ENCODE assay signal across 8 cellular contexts in the genomic region with DNA sequence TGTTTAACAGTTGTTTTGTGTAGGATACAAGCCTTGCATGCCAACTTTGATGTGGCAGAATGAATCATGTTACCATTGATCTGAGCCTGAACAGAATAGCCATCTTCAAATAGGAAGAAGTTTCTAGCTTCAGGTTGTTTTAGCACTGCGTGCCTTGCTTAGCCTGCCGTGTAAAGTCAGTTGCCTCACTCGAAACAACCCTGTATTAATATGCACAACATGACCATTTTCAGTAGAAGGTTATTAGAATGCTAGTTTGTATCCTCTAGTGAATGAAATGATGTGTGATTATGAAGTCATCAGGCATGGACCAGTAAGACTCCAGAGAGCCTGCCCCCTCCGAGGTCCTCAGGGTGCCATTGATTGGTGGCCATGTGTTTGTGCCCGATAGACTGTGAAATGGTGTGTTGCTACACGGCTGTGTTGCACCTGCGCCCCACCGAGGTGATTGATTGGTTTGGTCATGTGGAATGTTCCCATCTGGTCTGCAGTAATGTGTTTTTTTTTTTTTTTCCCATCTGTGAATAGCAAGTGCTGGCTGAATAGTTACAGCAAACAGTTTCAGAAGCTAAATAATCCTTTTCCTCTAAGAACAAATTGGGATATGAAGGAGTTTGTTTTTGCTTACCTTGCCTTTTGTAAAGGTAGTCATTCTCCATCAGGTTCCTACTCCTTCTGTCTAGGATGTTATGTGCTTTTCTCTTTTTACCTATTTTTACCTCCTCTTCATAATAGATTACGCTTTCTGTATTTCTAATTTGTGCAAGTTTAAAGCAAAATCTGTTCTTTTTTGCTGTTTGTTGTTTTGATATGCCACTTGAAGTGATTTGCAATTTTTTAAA.
DNase-seq lines count a peak whose midpoint lies in the region; ATAC-seq and TF ChIP-seq lines count a peak whose summit lies in the region.

No MANE protein-coding gene starts in this region.

- no peaks in the 10 kb centered on the region for H3K36me3 ChIP-seq in neural cell (ENCODE audit: insufficient read depth, low read length)

- peak; percentile 14 for TF ChIP-seq RAD21 in neural cell (conservative IDR thresholded peaks at IDR 0.05)

- TF ChIP-seq CTCF in neural cell (IDR thresholded peaks at IDR 0.05; ENCODE audit: poor library complexity, severe bottlenecking) (peak; percentile 17), foreskin keratinocyte (conservative IDR thresholded peaks at IDR 0.05) (no peak)

- H3K4me3 ChIP-seq in neural cell (ENCODE audit: low read length) = peak overlapping the region; percentile 42

- H3K27ac ChIP-seq in angular gyrus (ENCODE audit: low read depth, low read length) (peak overlapping the region; percentile 45), neural cell (ENCODE audit: low read length) (peak overlapping the region; percentile 44), foreskin keratinocyte (no peak overlapping the region)

- H3K79me2 ChIP-seq in neural cell (replicated peaks; ENCODE audit: insufficient read depth, low read length) = no peaks in the 10 kb centered on the region

- H3K9me3 ChIP-seq in neural cell (ENCODE audit: low read length) = no peaks in the 10 kb centered on the region

- H3K27ac Mint-ChIP-seq in activated CD8-positive, alpha-beta memory T cell treated with anti-CD3 and anti-CD28 coated beads, Interleukin-2, amount 10 ng/mL, durations not matched to agents 7 days and 5 days = no peak overlapping the region

- peak overlapping the region; percentile 21 for H3K4me2 ChIP-seq in neural cell (ENCODE audit: low read length)

- H3K4me1 Mint-ChIP-seq in activated CD8-positive, alpha-beta memory T cell treated with anti-CD3 and anti-CD28 coated beads, Interleukin-2, amount 10 ng/mL, durations not matched to agents 7 days and 5 days = peaks cover 56% of the 10 kb centered on the region

- no peak overlapping the region for H2AFZ ChIP-seq in neural cell (ENCODE audit: low read depth, low read length)

- no peaks in the 10 kb centered on the region for H3F3A ChIP-seq in neural cell (ENCODE audit: insufficient read depth, low read length, poor library complexity, severe bottlenecking)

- ATAC-seq in foreskin keratinocyte (no peak), HG03095 (IDR thresholded peaks at IDR 0.05; ENCODE audit: unreplicated experiment) (no peak)
- ATAC-seq in activated CD8-positive, alpha-beta memory T cell treated with anti-CD3 and anti-CD28 coated beads, Interleukin-2, amount 10 ng/mL, durations not matched to agents 7 days and 5 days = no peak

- CTCF ChIA-PET in activated CD8-positive, alpha-beta memory T cell treated with anti-CD3 and anti-CD28 coated beads, Interleukin-2, amount 10 ng/mL, durations not matched to agents 7 days and 5 days (lab: Charles Lee) = no interaction called here

- H3K27me3 ChIP-seq in neural cell (ENCODE audit: insufficient read depth, low read depth, low read length) = no peaks in the 10 kb centered on the region
- no peaks in the 10 kb centered on the region for H3K27me3 ChIP-seq in foreskin keratinocyte

- H3K9ac ChIP-seq in neural cell (ENCODE audit: low read length) = no peak overlapping the region

- H3K9me2 ChIP-seq in neural cell (ENCODE audit: insufficient read depth, low read length) = no peaks in the 10 kb centered on the region

- DNase-seq in GM19238 (ENCODE audit: insufficient read length, low spot score) (peak; percentile 7), NCI-H1694 (lab: John Stamatoyannopoulos, UW) (peak; percentile 93), foreskin keratinocyte (no peak), CD1c-positive myeloid dendritic cell (ENCODE audit: extremely low spot score) (no peak)
- no peak for DNase-seq in activated CD8-positive, alpha-beta memory T cell treated with anti-CD3 and anti-CD28 coated beads, Interleukin-2, amount 10 ng/mL, durations not matched to agents 7 days and 5 days

- no peak for TF ChIP-seq EP300 in neural cell (conservative IDR thresholded peaks at IDR 0.05; ENCODE audit: poor library complexity, severe bottlenecking)

- H3K9me3 Mint-ChIP-seq in activated CD8-positive, alpha-beta memory T cell treated with anti-CD3 and anti-CD28 coated beads, Interleukin-2, amount 10 ng/mL, durations not matched to agents 7 days and 5 days (ENCODE audit: low read depth) = no peaks in the 10 kb centered on the region

- no peak overlapping the region for H3K4me3 Mint-ChIP-seq in activated CD8-positive, alpha-beta memory T cell treated with anti-CD3 and anti-CD28 coated beads, Interleukin-2, amount 10 ng/mL, durations not matched to agents 7 days and 5 days

- H4K20me1 ChIP-seq in neural cell (ENCODE audit: insufficient read depth) = no peaks in the 10 kb centered on the region

- peaks cover 7% of the 10 kb centered on the region for H3K36me3 Mint-ChIP-seq in activated CD8-positive, alpha-beta memory T cell treated with anti-CD3 and anti-CD28 coated beads, Interleukin-2, amount 10 ng/mL, durations not matched to agents 7 days and 5 days

- H3K27me3 Mint-ChIP-seq in activated CD8-positive, alpha-beta memory T cell treated with anti-CD3 and anti-CD28 coated beads, Interleukin-2, amount 10 ng/mL, durations not matched to agents 7 days and 5 days = no peaks in the 10 kb centered on the region

- no peaks in the 10 kb centered on the region for H3K4me1 ChIP-seq in foreskin keratinocyte

TF ChIP-seq in neural cell, 6 proteins besides CTCF, POLR2A, EP300 and RAD21:
- TF ChIP-seq MXI1 (conservative IDR thresholded peaks at IDR 0.05; ENCODE audit: poor library complexity, severe bottlenecking) (no peak), EZH2 (IDR thresholded peaks at IDR 0.05; ENCODE audit: borderline replicate concordance, insufficient read depth, low read length, poor library complexity, severe bottlenecking) (no peak), SMC3 (conservative IDR thresholded peaks at IDR 0.05; ENCODE audit: poor library complexity) (no peak), TAF1 (IDR thresholded peaks at IDR 0.05; ENCODE audit: low read depth) (no peak), POLR2AphosphoS5 (IDR thresholded peaks at IDR 0.05) (peak; percentile 42), REST (IDR thresholded peaks at IDR 0.05; ENCODE audit: borderline replicate concordance) (no peak)

Comparison
In these comparisons a context has a peak if more than half of its experiments do, and no peak if none do; other contexts are left out.
1. DNase-seq: peak in GM19238 (single experiment) and NCI-H1694 (single experiment); none in foreskin keratinocyte (0 of 2), activated CD8-positive, alpha-beta memory T cell treated with anti-CD3 and anti-CD28 coated beads, Interleukin-2, amount 10 ng/mL, durations not matched to agents 7 days and 5 days (single experiment) and CD1c-positive myeloid dendritic cell (single experiment).